Comparison of ENCODE assay signal across 8 cellular contexts in the genomic region with DNA sequence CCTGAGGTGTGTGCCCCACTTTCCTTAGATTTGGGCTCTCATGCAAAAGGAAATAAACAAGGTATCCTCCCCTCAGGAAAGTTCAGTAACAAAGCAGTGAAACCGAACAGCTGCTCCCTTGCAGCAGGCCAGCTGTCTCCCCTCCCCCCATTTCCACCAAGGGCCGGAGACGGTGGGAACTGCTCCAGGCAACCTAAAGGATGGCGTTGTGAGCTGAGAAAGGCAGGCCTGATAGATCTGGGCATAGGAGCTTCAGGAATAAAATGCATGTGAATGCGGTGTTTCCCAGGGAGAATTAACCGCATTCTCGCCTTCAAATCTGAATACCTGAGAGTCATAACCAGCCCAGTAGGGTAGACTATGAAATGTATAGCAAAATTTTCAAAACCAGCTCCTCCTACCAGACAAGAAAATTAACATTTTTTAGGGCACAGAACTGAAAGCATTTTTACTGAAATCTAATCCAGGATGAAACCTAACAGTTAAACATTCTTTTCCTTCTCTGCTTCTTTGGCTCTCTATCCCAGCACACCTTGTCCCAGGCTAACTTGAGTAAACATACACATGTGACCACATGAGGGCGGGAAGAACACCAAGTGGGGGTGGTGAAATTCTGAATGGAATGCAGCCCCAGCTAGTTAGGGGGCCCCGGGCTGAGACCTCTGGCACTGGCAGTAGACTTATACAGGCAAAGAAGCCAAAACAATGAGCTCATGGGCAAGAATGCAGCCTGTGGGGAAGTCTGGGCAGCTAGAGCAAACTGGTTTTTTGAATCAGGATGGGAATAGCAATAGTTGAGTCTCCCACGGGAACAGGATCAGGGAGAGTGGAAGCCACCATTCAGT. TPM values are rescaled to one million over a fixed set of nuclear protein-coding genes. Genes with fewer than 3 reads are reported as not detected.
DNase-seq lines count a peak whose midpoint lies in the region; ATAC-seq and TF ChIP-seq lines count a peak whose summit lies in the region.

No MANE protein-coding gene starts in this region.

- H3K27ac ChIP-seq in 22Rv1 (peak overlapping the region; percentile 93), body of pancreas (peak overlapping the region; percentile 97 to 100 (median 100)), iPS DF 6.9 (ENCODE audit: low read length) (peak overlapping the region; percentile 72)

- peak; percentile 16; the same call in 1 of the 2 replicates for TF ChIP-seq CTCF in 22Rv1 (IDR thresholded peaks at IDR 0.05)
- no peak for TF ChIP-seq CTCF in GM12865 (IDR thresholded peaks at IDR 0.05; ENCODE audit: insufficient read depth, low read depth, low read length, missing control alignments)
- TF ChIP-seq CTCF in body of pancreas (IDR thresholded peaks at IDR 0.05) = peak in 2 of 7 experiments; percentile 14 to 19

- ATAC-seq in HG03439 (IDR thresholded peaks at IDR 0.05; ENCODE audit: unreplicated experiment) (peak; percentile 4), body of pancreas (peak; percentile 91), GM21367 (IDR thresholded peaks at IDR 0.05; ENCODE audit: unreplicated experiment) (no peak)

- H3K9me3 ChIP-seq in body of pancreas (no peaks in the 10 kb centered on the region), iPS DF 6.9 (ENCODE audit: control insufficient read depth, insufficient read depth, low read length) (no peaks in the 10 kb centered on the region)

- H3K4me3 ChIP-seq in GM12865 (ENCODE audit: low read depth, low read length) (peak overlapping the region; percentile 26), body of pancreas (no peak overlapping the region), iPS DF 6.9 (ENCODE audit: low read length) (no peak overlapping the region)

- H3K27me3 ChIP-seq in body of pancreas = no peaks in the 10 kb centered on the region
- no peaks in the 10 kb centered on the region for H3K27me3 ChIP-seq in iPS DF 6.9 (ENCODE audit: control insufficient read depth, insufficient read depth, low read length)

- intact Hi-C loops in body of pancreas (cut with DNase I) = no loop called here

- DNase-seq in GM12865 (ENCODE audit: low read depth) = peak; percentile 88
- DNase-seq in RPMI7951 (ENCODE audit: low read depth) = peak; percentile 87
- DNase-seq in body of pancreas = peak; percentile 94 to 98 (median 97)
- peak; percentile 72 for DNase-seq in iPS DF 6.9 (ENCODE audit: low read depth, low spot score)
- DNase-seq in retina = peak; percentile 85

- H3K4me1 ChIP-seq in body of pancreas = peaks cover 95% of the 10 kb centered on the region
- H3K4me1 ChIP-seq in iPS DF 6.9 (ENCODE audit: control insufficient read depth, insufficient read depth, low read length) = peaks cover 12% of the 10 kb centered on the region; the same call in 1 of the 2 replicates

- peak in 2 of 3 donors; percentile 60 to 65 for TF ChIP-seq POLR2A in body of pancreas (IDR thresholded peaks at IDR 0.05)

- H3K36me3 ChIP-seq in body of pancreas (replicated peaks in 1 of 2; ENCODE audit: insufficient read depth in 1 of 2, low read depth in 2 of 2) (peaks cover 0 to 3% of the 10 kb centered on the region in 2 donors), iPS DF 6.9 (ENCODE audit: control insufficient read depth, insufficient read depth, low read length) (no peaks in the 10 kb centered on the region; the same call in 1 of the 2 replicates)

- 1 to 2% methylated on average over 10 of the region's 10 CpGs for WGBS in body of pancreas, 2 donors
- no CpG with 5 or more reads among the region's 10 CpGs for WGBS in iPS DF 6.9 (ENCODE audit: insufficient coverage, insufficient read length)

RNA-seq across cellular contexts. Expression of gene MCL1, which starts 11.5 kb away (rescaled TPM):
- total RNA-seq in RPMI7951 (2014; rRNA removed; shearing (Covaris generic)) = 119 and 124 TPM in 2 replicates
- 100 to 1,000 TPM; 211 to 223 TPM for total RNA-seq in body of pancreas

RNA-seq across cellular contexts. Expression of gene ADAMTSL4, which starts 18.7 kb away (rescaled TPM):
- total RNA-seq in RPMI7951 (2014; rRNA removed; shearing (Covaris generic)) = 0.60 and 1.1 TPM in 2 replicates
- 1 to 10 TPM; 4.7 to 7.6 TPM for total RNA-seq in body of pancreas

RNA-seq across cellular contexts. Expression of gene FALEC, which starts 52.4 kb away (rescaled TPM):
- total RNA-seq in RPMI7951 (2014; rRNA removed; shearing (Covaris generic)) = not detected in 2 replicates
- not detected for total RNA-seq in body of pancreas
